ENCODE assay signal across 13 cellular contexts in the genomic region with DNA sequence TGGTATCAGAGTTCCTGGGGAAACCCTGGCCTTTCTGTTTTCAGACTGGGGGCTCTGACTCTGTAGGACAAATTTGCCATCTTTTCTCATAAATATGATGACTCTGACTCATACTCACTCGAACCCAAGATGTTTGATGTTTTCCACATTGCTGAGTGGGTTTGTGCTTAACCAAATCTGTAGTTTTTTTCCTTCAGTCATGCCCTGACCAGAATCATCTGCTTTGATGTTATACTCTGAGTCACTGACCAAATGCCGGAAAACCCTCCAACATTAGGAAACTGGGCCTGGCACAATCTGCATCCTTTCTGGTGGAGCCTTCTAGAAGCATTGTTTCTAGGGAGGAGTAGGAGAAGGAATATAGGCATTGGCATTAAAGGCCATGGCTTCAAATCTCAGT.
DNase-seq lines count a peak whose midpoint lies in the region; ATAC-seq lines count a peak whose summit lies in the region.
"Had no signal": no experiment of that assay in that cellular context is flagged by ENCODE, and none has a peak within 500 bp of the region (broad histone marks: within the 10 kb centered on the region; RNA-seq: fewer than 3 reads in every experiment).

No MANE protein-coding gene starts in this region.

- H3K4me3 Mint-ChIP-seq in activated naive CD8-positive, alpha-beta T cell treated with anti-CD3 and anti-CD28 coated beads for 36 hours: no peak overlapping the region
- H3K4me3 Mint-ChIP-seq: nephron had no signal

- no peaks in the 10 kb centered on the region for H3K36me3 Mint-ChIP-seq in activated naive CD8-positive, alpha-beta T cell treated with anti-CD3 and anti-CD28 coated beads for 36 hours

- no peaks in the 10 kb centered on the region for H3K27me3 Mint-ChIP-seq in activated naive CD8-positive, alpha-beta T cell treated with anti-CD3 and anti-CD28 coated beads for 36 hours

- H3K9me3 Mint-ChIP-seq in activated naive CD8-positive, alpha-beta T cell treated with anti-CD3 and anti-CD28 coated beads for 36 hours: no peaks in the 10 kb centered on the region
- H3K9me3 Mint-ChIP-seq: nephron had no signal

- no peak for ATAC-seq in HG02981 (IDR thresholded peaks at IDR 0.05; ENCODE audit: unreplicated experiment)
- ATAC-seq in HG02970 (IDR thresholded peaks at IDR 0.05; ENCODE audit: low FRiP score, unreplicated experiment): no peak
- ATAC-seq in GM19351 (IDR thresholded peaks at IDR 0.05; ENCODE audit: unreplicated experiment): no peak

- peak; percentile 13 for DNase-seq in stimulated activated CD4-positive, alpha-beta T cell treated with anti-CD3 and anti-CD28 coated beads, Interleukin-1b, Interleukin-23, amount 100 ng/mL, for 48 hours
- DNase-seq in stimulated activated CD4-positive, alpha-beta T cell treated with anti-CD3 and anti-CD28 coated beads, Interleukin-12 subunit alpha, Interleukin-12 subunit beta, amount 100 ng/mL, for 4 hours: no peak
- DNase-seq in activated naive CD8-positive, alpha-beta T cell treated with anti-CD3 and anti-CD28 coated beads for 36 hours: peak; percentile 22
- peak; percentile 75 for DNase-seq in foreskin melanocyte
- DNase-seq in NOMO-1 treated with DMSO at 0.1 percent for 48 hours (lab: John Stamatoyannopoulos, UW; ENCODE audit: unreplicated experiment): no peak
- DNase-seq: activated CD4-positive, alpha-beta T cell treated with anti-CD3 and anti-CD28 coated beads for 1 hour; islet precursor cell; NCI-H510A; SIG-M5 had no signal

- H3K4me1 Mint-ChIP-seq in activated naive CD8-positive, alpha-beta T cell treated with anti-CD3 and anti-CD28 coated beads for 36 hours: peaks cover 11% of the 10 kb centered on the region

- H3K27ac Mint-ChIP-seq in activated naive CD8-positive, alpha-beta T cell treated with anti-CD3 and anti-CD28 coated beads for 36 hours: peak overlapping the region; percentile 34

Comparison
In these comparisons a context has a peak if more than half of its experiments do, and no peak if none do; other contexts are left out.
1. DNase-seq: peak in stimulated activated CD4-positive, alpha-beta T cell treated with anti-CD3 and anti-CD28 coated beads, Interleukin-1b, Interleukin-23, amount 100 ng/mL, for 48 hours (single experiment), activated naive CD8-positive, alpha-beta T cell treated with anti-CD3 and anti-CD28 coated beads for 36 hours (single experiment) and foreskin melanocyte (single experiment); none in stimulated activated CD4-positive, alpha-beta T cell treated with anti-CD3 and anti-CD28 coated beads, Interleukin-12 subunit alpha, Interleukin-12 subunit beta, amount 100 ng/mL, for 4 hours (single experiment) and NOMO-1 treated with DMSO at 0.1 percent for 48 hours (single experiment).